ENCODE assay signal across 10 cellular contexts in genomic region chr1:85534555-85535130, GRCh38. TPM values are rescaled to one million over a fixed set of nuclear protein-coding genes. Genes with fewer than 3 reads are reported as not detected.
A peak's percentile ranks its signal among the peaks of the same experiment; 100 is the strongest.
DNase-seq lines count a peak whose midpoint lies in the region; TF ChIP-seq lines count a peak whose summit lies in the region.
"Not testable (repeated sequence)": the region's sequence is repeated elsewhere in the genome, so short reads cannot be mapped to it uniquely, and the experiment has no call there.
"Had no signal": no experiment of that assay in that cellular context is flagged by ENCODE, and none has a peak within 500 bp of the region (broad histone marks: within the 10 kb centered on the region; RNA-seq: fewer than 3 reads in every experiment).

No MANE protein-coding gene starts in this region.

- H3K9ac ChIP-seq in GM23248, result peak overlapping the region; percentile 39

- H3K27ac Mint-ChIP-seq in chondrocyte (ENCODE audit: unreplicated experiment), result peak overlapping the region; percentile 63

- H3K36me3 Mint-ChIP-seq in chondrocyte (ENCODE audit: low read depth), result not testable (repeated sequence)

- H3K4me1 Mint-ChIP-seq in chondrocyte (ENCODE audit: low read depth), result peaks cover 16% of the 10 kb centered on the region

- not testable (repeated sequence) for H3K27me3 Mint-ChIP-seq in chondrocyte (ENCODE audit: low read depth)

- not testable (repeated sequence) for TF ChIP-seq POLR2A in sigmoid colon (IDR thresholded peaks at IDR 0.05); suprapubic skin (IDR thresholded peaks at IDR 0.05); vagina (IDR thresholded peaks at IDR 0.05)

- 0 out of 2 replicates have a peak overlapping the region, but pooled peaks have one; percentile 19 for H3K4me3 ChIP-seq in GM23248
- not testable (repeated sequence) for H3K4me3 ChIP-seq in LNCaP clone FGC (ENCODE audit: low read depth, low read length); fibroblast of villous mesenchyme (ENCODE audit: low read depth, low read length); sigmoid colon; suprapubic skin; vagina

- H3K79me2 ChIP-seq in GM23248 (ENCODE audit: insufficient read depth), result peaks cover 88% of the 10 kb centered on the region

- not testable (repeated sequence) for H3K4me3 Mint-ChIP-seq in chondrocyte (ENCODE audit: unreplicated experiment)

- H3K4me2 ChIP-seq in GM23248 (ENCODE audit: unreplicated experiment), result peak overlapping the region; percentile 65

- not testable (repeated sequence) for H3K9me3 Mint-ChIP-seq in chondrocyte (ENCODE audit: low read depth)

- intact Hi-C loops in sigmoid colon (cut with DNase I); vagina (cut with DNase I): not testable (repeated sequence)

- H3K27ac ChIP-seq in GM23248 (peak overlapping the region; percentile 60), sigmoid colon (peak overlapping the region in 3 of 4 donors; percentile 42 to 65 (median 64)), suprapubic skin (peak overlapping the region; percentile 61), vagina (peak overlapping the region; percentile 44)

- not testable (repeated sequence) for H4K20me1 ChIP-seq in GM23248 (ENCODE audit: insufficient read depth)

- not testable (repeated sequence) for H3K9me2 ChIP-seq in GM23248 (ENCODE audit: insufficient read depth)

- not testable (repeated sequence) for TF ChIP-seq CTCF in LNCaP clone FGC (IDR thresholded peaks at IDR 0.05; ENCODE audit: control insufficient read depth, extremely low read depth, insufficient read depth); chondrocyte (IDR thresholded peaks at IDR 0.05); fibroblast of villous mesenchyme (IDR thresholded peaks at IDR 0.05; ENCODE audit: insufficient read depth, low read depth, low read length); sigmoid colon (IDR thresholded peaks at IDR 0.05); suprapubic skin (IDR thresholded peaks at IDR 0.05); vagina (IDR thresholded peaks at IDR 0.05)

- H3F3A ChIP-seq in GM23248 (ENCODE audit: insufficient read depth), result peaks cover 13% of the 10 kb centered on the region; the same call in 1 of the 2 replicates

- peaks cover 12% of the 10 kb centered on the region; the same call in 1 of the 2 replicates for H3K36me3 ChIP-seq in GM23248 (ENCODE audit: low read depth)
- not testable (repeated sequence) for H3K36me3 ChIP-seq in sigmoid colon, suprapubic skin, vagina

- 37 to 44% methylated on average over 4 of the region's 5 CpGs for WGBS in GM23248 (ENCODE audit: low coverage in 1 of 2, low lambda C conversion rate in 2 of 2, missing lambda C conversion rate in 2 of 2), 2 experiments
- WGBS in sigmoid colon, 2 donors, result 79 to 85% methylated on average over 5 of the region's 5 CpGs
- WGBS in suprapubic skin, result 62% methylated on average over 5 of the region's 5 CpGs

- H2AFZ ChIP-seq in GM23248, result not testable (repeated sequence)

- DNase-seq in GM23248; chondrocyte (ENCODE audit: low spot score); sigmoid colon; suprapubic skin (ENCODE audit: low spot score in 2 of 2); vagina (ENCODE audit: extremely low spot score in 2 of 2): not testable (repeated sequence)
- DNase-seq in LNCaP clone FGC (ENCODE audit: low read depth) (peak; percentile 68), fibroblast of villous mesenchyme (ENCODE audit: low read depth) (peak; percentile 13), iris pigment epithelial cell (ENCODE audit: low read depth) (peak; percentile 28)

- H3K27me3 ChIP-seq in GM23248 (replicated peaks; ENCODE audit: insufficient read depth); sigmoid colon; suprapubic skin; vagina: not testable (repeated sequence)

- in situ Hi-C loops in GM23248 (cut with MboI), result not testable (repeated sequence)

- peaks cover 19% of the 10 kb centered on the region for H3K4me1 ChIP-seq in GM23248 (ENCODE audit: insufficient read depth)
- not testable (repeated sequence) for H3K4me1 ChIP-seq in sigmoid colon, suprapubic skin, vagina

- TF ChIP-seq EP300 in sigmoid colon (IDR thresholded peaks at IDR 0.05); suprapubic skin (IDR thresholded peaks at IDR 0.05): not testable (repeated sequence)

- H3K9me3 ChIP-seq in GM23248 (ENCODE audit: low read depth); sigmoid colon; suprapubic skin; vagina: not testable (repeated sequence)

RNA-seq across cellular contexts. Expression of gene CCN1, which starts 45.9 kb away (rescaled TPM):
- 93.5 and 106 TPM in 2 replicates for total RNA-seq in GM23248 (2014; rRNA removed; shearing (Covaris generic))
- 930 and 943 TPM in 2 replicates for polyA plus RNA-seq in GM23248 (2016; fragmentation: Nextera tagmentation; extraction: Ambion mirVana)
- 523 to 556 TPM (median 539 TPM) in 3 replicates for total RNA-seq in chondrocyte
- total RNA-seq in fibroblast of villous mesenchyme, result 149 and 163 TPM in 2 replicates
- 100 to 1,000 TPM in 2 of 4 donors, 10 to 100 TPM in 2; 28.2 to 150 (median 104) TPM for total RNA-seq in sigmoid colon
- 10 to 100 TPM in 2 of 3 donors, 1 to 10 TPM in 1; 3.9 to 79.5 (median 22.8) TPM for polyA plus RNA-seq in sigmoid colon
- 100 to 1,000 TPM in 2 of 4 donors, 10 to 100 TPM in 2; 88.0 to 236 (median 105) TPM for total RNA-seq in suprapubic skin
- 130 TPM for total RNA-seq in vagina
- total RNA-seq: B cell; CD8-positive, alpha-beta T cell had no signal
